In the genomic region with DNA sequence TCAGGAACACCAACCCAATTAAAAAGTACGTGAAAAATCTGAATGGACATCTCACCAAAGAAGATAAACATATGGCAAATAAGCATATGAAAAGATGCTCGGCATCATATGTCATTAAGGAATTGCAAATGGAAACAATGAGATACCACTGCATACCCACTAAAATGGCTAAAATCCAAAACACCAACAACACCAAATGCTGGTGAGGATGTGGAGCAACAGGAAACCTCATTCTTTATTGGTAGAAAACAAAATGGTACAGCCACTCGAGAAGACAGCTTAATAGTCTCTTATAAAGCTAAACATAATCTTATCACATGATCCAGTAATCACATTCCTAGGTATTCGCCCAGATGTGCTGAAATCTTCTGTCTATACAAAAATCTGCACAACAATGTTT, we compare ENCODE assay signal across 34 cellular contexts.
"Had no signal": no experiment of that assay in that cellular context is flagged by ENCODE, and none has a peak within 500 bp of the region (broad histone marks: within the 10 kb centered on the region; RNA-seq: fewer than 3 reads in every experiment).

No MANE protein-coding gene starts in this region.

- H3K4me3 ChIP-seq: ovary, psoas muscle, right lobe of liver, sigmoid colon, skin epidermis, smooth muscle cell, spleen, suprapubic skin, testis, tibial artery, transverse colon, upper lobe of right lung, vagina had no signal

- H3K36me3 ChIP-seq: ovary, right lobe of liver, sigmoid colon, transverse colon, upper lobe of right lung, vagina had no signal

- H3K9me3 ChIP-seq: ovary, psoas muscle, right lobe of liver, sigmoid colon, spleen, suprapubic skin, testis, tibial artery, transverse colon, upper lobe of right lung, vagina had no signal

- H3K9ac ChIP-seq: parathyroid adenoma had no signal

- H3K27me3 Mint-ChIP-seq: naive B cell; naive thymus-derived CD8-positive, alpha-beta T cell; natural killer cell treated with Interleukin-12 subunit alpha and Interleukin-12 subunit beta and Interleukin-15 and Interleukin-18, amount 100 ng/mL, for 72 hours; progenitor cell of endocrine pancreas; stimulated activated memory B cell treated with anti-CD40 and anti-IgM and Interleukin-4, amounts not matched to agents 10 μg/mL and 1 μg/mL and 100 μg/mL, for 72 hours; stimulated activated naive CD8-positive, alpha-beta T cell treated with anti-CD3 and anti-CD28 coated beads, Interleukin-15, amount 100 ng/mL, for 72 hours; type B pancreatic cell had no signal

- H3K27ac ChIP-seq: ovary, parathyroid adenoma, right lobe of liver, sigmoid colon, skin epidermis, spleen, suprapubic skin, testis, tibial artery, transverse colon, upper lobe of right lung, vagina had no signal

- H2AFZ ChIP-seq: parathyroid adenoma had no signal

- H3K4me3 Mint-ChIP-seq: naive B cell; naive thymus-derived CD8-positive, alpha-beta T cell; natural killer cell treated with Interleukin-12 subunit alpha and Interleukin-12 subunit beta and Interleukin-15 and Interleukin-18, amount 100 ng/mL, for 72 hours; nephron progenitor cell; neural crest cell; stimulated activated memory B cell treated with anti-CD40 and anti-IgM and Interleukin-4, amounts not matched to agents 10 μg/mL and 1 μg/mL and 100 μg/mL, for 72 hours; stimulated activated naive CD8-positive, alpha-beta T cell treated with anti-CD3 and anti-CD28 coated beads, Interleukin-15, amount 100 ng/mL, for 72 hours; type B pancreatic cell had no signal

- DNase-seq: naive B cell; naive thymus-derived CD8-positive, alpha-beta T cell; nephron progenitor cell; occipital lobe; ovary; posterior cingulate gyrus; psoas muscle; right cardiac atrium; right lobe of liver; sigmoid colon; spleen; stimulated activated CD4-positive, alpha-beta T cell treated with anti-CD3 and anti-CD28 coated beads, Interleukin-12 subunit alpha, Interleukin-12 subunit beta, amount 100 ng/mL, for 4 hours; stimulated activated CD4-positive, alpha-beta T cell treated with anti-CD3 and anti-CD28 coated beads, Interleukin-1b, Interleukin-23, amount 100 ng/mL, for 48 hours; stimulated activated CD4-positive, alpha-beta T cell treated with anti-CD3 and anti-CD28 coated beads, Interleukin-4, amount 100 ng/mL, for 1 hour; stimulated activated CD4-positive, alpha-beta T cell treated with anti-CD3 and anti-CD28 coated beads, Interleukin-4, amount 100 ng/mL, for 4 hours; stimulated activated CD8-positive, alpha-beta memory T cell treated with anti-CD3 and anti-CD28 coated beads, Interleukin-4, amount 100 ng/mL, for 48 hours; stimulated activated naive CD4-positive, alpha-beta T cell; stimulated activated naive CD8-positive, alpha-beta T cell treated with anti-CD3 and anti-CD28 coated beads, Interleukin-15, amount 100 ng/mL, for 72 hours; stimulated activated naive CD8-positive, alpha-beta T cell treated with anti-CD3 and anti-CD28 coated beads, Interleukin-15, Interleukin-2, amounts not matched to agents 100 U/mL and 50 U/mL, for 24 hours; substantia nigra; testis; tibial artery; transverse colon; upper lobe of right lung had no signal

- H3K4me1 ChIP-seq: parathyroid adenoma, right lobe of liver, sigmoid colon, suprapubic skin, testis, upper lobe of right lung, vagina had no signal

- H3K9me3 Mint-ChIP-seq: natural killer cell treated with Interleukin-12 subunit alpha and Interleukin-12 subunit beta and Interleukin-15 and Interleukin-18, amount 100 ng/mL, for 72 hours; stimulated activated memory B cell treated with anti-CD40 and anti-IgM and Interleukin-4, amounts not matched to agents 10 μg/mL and 1 μg/mL and 100 μg/mL, for 72 hours had no signal

- ATAC-seq: naive thymus-derived CD8-positive, alpha-beta T cell; natural killer cell treated with Interleukin-12 subunit alpha and Interleukin-12 subunit beta and Interleukin-15 and Interleukin-18, amount 100 ng/mL, for 72 hours; right cardiac atrium; right lobe of liver; stimulated activated memory B cell treated with anti-CD40 and anti-IgM and Interleukin-4, amounts not matched to agents 10 μg/mL and 1 μg/mL and 100 μg/mL, for 72 hours; stimulated activated naive CD8-positive, alpha-beta T cell treated with anti-CD3 and anti-CD28 coated beads, Interleukin-15, amount 100 ng/mL, for 72 hours; stimulated activated naive CD8-positive, alpha-beta T cell treated with anti-CD3 and anti-CD28 coated beads, Interleukin-15, Interleukin-2, amounts not matched to agents 100 U/mL and 50 U/mL, for 24 hours; upper lobe of right lung had no signal

- H3K27me3 ChIP-seq: ovary, right lobe of liver, sigmoid colon, spleen, suprapubic skin, testis, tibial artery, transverse colon, upper lobe of right lung, vagina had no signal

- H3K27ac Mint-ChIP-seq: natural killer cell treated with Interleukin-12 subunit alpha and Interleukin-12 subunit beta and Interleukin-15 and Interleukin-18, amount 100 ng/mL, for 72 hours; nephron progenitor cell; progenitor cell of endocrine pancreas; stimulated activated memory B cell treated with anti-CD40 and anti-IgM and Interleukin-4, amounts not matched to agents 10 μg/mL and 1 μg/mL and 100 μg/mL, for 72 hours; stimulated activated naive CD8-positive, alpha-beta T cell treated with anti-CD3 and anti-CD28 coated beads, Interleukin-15, amount 100 ng/mL, for 72 hours; type B pancreatic cell had no signal

- H3K4me1 Mint-ChIP-seq: nephron progenitor cell, neural crest cell had no signal

- H3K4me2 ChIP-seq: smooth muscle cell had no signal
